In genomic region chr1:37513795-37514349, GRCh38 we compare ENCODE assay signal across 8 cellular contexts. TPM values are rescaled to one million over a fixed set of nuclear protein-coding genes. Genes with fewer than 3 reads are reported as not detected.
DNase-seq lines count a peak whose midpoint lies in the region; ATAC-seq and TF ChIP-seq lines count a peak whose summit lies in the region.

No MANE protein-coding gene starts in this region.

- H3K4me1 ChIP-seq in right lobe of liver = peaks cover 0 to 24% (median 6%) of the 10 kb centered on the region in 4 donors

- TF ChIP-seq POLR2A in right lobe of liver (IDR thresholded peaks at IDR 0.05) = no peak

- H3K36me3 ChIP-seq in right lobe of liver = peaks cover 0 to 28% (median 8%) of the 10 kb centered on the region in 4 donors

- TF ChIP-seq CTCF in AG09309 (IDR thresholded peaks at IDR 0.05; ENCODE audit: control insufficient read depth, insufficient read depth, low read depth, low read length, missing control alignments) = no peak
- no peak for TF ChIP-seq CTCF in WI38 (IDR thresholded peaks at IDR 0.05; ENCODE audit: low read depth, low read length)
- TF ChIP-seq CTCF in right lobe of liver (IDR thresholded peaks at IDR 0.05) = no peak

- H3K27me3 ChIP-seq in right lobe of liver = no peaks in the 10 kb centered on the region

- WGBS in right lobe of liver (ENCODE audit: insufficient coverage, low coverage, low lambda C conversion rate, missing lambda C conversion rate) = 0% methylated on average over 13 of the region's 26 CpGs

- DNase-seq in AG09309 (ENCODE audit: low read depth) = no peak
- DNase-seq in M059J (ENCODE audit: low read depth) = peak; percentile 40
- DNase-seq in cerebellar cortex (ENCODE audit: low spot score) = peak; percentile 70
- peak; percentile 42 to 66 (median 48) for DNase-seq in right lobe of liver
- peak; percentile 22 to 68 (median 54) for DNase-seq in stimulated activated CD4-positive, alpha-beta T cell treated with anti-CD3 and anti-CD28 coated beads, TNF-alpha, amount 100 ng/mL, for 24 hours (ENCODE audit: low read depth in 3 of 3)

- ATAC-seq in GM19395 (IDR thresholded peaks at IDR 0.05; ENCODE audit: unreplicated experiment) (peak; percentile 37), right lobe of liver (peak; percentile 13 to 33 (median 20)), HG02973 (IDR thresholded peaks at IDR 0.05; ENCODE audit: unreplicated experiment) (no peak)

- intact Hi-C loops in right lobe of liver (cut with DNase I) = no loop called here

- no peaks in the 10 kb centered on the region for H3K9me3 ChIP-seq in right lobe of liver

- peak overlapping the region; percentile 94 to 98 (median 95) for H3K27ac ChIP-seq in right lobe of liver

- H3K4me3 ChIP-seq in AG09309 (ENCODE audit: control insufficient read depth, low read depth, low read length) (peak overlapping the region; percentile 75), WI38 (ENCODE audit: low read depth, low read length) (peak overlapping the region; percentile 81), right lobe of liver (peak overlapping the region; percentile 83 to 90 (median 89))

RNA-seq across cellular contexts. Expression of gene MEAF6, which starts 0.7 kb away (rescaled TPM):
- total RNA-seq in M059J (2014; rRNA removed; shearing (Covaris generic)) = 112 and 148 TPM in 2 replicates
- 10 to 100 TPM; 12.9 to 55.9 (median 32.8) TPM for total RNA-seq in right lobe of liver

RNA-seq across cellular contexts. Expression of gene ZC3H12A, which starts 39.5 kb away (rescaled TPM):
- 4.5 and 8.6 TPM in 2 replicates for total RNA-seq in M059J (2014; rRNA removed; shearing (Covaris generic))
- 10 to 100 TPM in 3 of 6 experiments, 1 to 10 TPM in 3; 2.7 to 21.9 (median 8.3) TPM for total RNA-seq in right lobe of liver

RNA-seq across cellular contexts. Expression of gene SNIP1, which starts 40.2 kb away (rescaled TPM):
- 6.4 and 24.4 TPM in 2 replicates for total RNA-seq in M059J (2014; rRNA removed; shearing (Covaris generic))
- total RNA-seq in right lobe of liver = 10 to 100 TPM in 2 of 6 experiments, 1 to 10 TPM in 4; 6.2 to 10.6 (median 8.8) TPM

RNA-seq across cellular contexts. Expression of gene DNALI1, which starts 42.9 kb away (rescaled TPM):
- total RNA-seq in M059J (2014; rRNA removed; shearing (Covaris generic)) = 0.49 and 1.9 TPM in 2 replicates
- total RNA-seq in right lobe of liver = 10 to 100 TPM in 1 of 6 experiments, 1 to 10 TPM in 5; 4.1 to 13.6 (median 7.3) TPM
